Comparison of ENCODE assay signal across 7 cellular contexts in the genomic region with DNA sequence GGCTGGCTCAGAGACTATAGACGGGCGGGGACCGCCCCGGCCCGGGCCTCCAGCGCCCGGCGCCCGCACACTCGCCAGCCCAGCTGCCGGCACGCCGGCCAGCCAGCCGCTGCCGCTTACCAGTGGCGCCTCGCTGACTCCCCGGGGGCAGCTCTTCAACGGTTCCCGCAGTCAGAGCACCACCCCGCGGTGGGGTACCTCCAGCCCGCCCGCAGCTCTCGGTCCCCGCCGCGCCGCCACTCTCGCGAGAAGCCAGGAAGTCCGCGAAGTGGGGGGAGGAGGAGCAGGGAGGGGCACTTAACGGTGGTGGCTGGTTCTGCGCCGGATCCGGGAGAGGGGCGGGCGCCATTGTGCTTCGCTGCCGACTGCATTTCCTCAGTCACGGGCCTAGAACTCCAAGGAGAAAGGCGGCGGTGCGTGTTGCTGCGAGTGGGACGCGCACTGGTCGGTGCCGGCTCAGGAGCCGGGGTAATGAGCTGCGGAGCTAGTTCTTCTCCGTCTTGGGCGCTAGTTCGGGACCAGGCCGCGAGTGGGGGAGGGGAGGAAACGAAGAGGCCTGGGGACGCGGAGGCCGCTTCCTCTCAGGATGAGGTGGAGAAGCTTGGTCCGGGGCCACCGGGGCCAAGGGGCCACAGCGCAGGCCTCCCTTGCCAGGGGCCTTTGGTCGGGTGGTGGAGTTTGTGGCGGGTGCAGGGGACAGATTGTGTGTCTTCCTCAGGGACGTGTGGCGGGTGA.
A peak's percentile ranks its signal among the peaks of the same experiment; 100 is the strongest.
DNase-seq lines count a peak whose midpoint lies in the region; ATAC-seq, FAIRE-seq and TF ChIP-seq lines count a peak whose summit lies in the region.

A gene with protein sequence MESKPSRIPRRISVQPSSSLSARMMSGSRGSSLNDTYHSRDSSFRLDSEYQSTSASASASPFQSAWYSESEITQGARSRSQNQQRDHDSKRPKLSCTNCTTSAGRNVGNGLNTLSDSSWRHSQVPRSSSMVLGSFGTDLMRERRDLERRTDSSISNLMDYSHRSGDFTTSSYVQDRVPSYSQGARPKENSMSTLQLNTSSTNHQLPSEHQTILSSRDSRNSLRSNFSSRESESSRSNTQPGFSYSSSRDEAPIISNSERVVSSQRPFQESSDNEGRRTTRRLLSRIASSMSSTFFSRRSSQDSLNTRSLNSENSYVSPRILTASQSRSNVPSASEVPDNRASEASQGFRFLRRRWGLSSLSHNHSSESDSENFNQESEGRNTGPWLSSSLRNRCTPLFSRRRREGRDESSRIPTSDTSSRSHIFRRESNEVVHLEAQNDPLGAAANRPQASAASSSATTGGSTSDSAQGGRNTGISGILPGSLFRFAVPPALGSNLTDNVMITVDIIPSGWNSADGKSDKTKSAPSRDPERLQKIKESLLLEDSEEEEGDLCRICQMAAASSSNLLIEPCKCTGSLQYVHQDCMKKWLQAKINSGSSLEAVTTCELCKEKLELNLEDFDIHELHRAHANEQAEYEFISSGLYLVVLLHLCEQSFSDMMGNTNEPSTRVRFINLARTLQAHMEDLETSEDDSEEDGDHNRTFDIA (plus strand): TSS at position 313 of the 735 bp plus-strand sequence. CDS start 16,517 bp downstream, outside the sequence.

- in situ Hi-C loops in astrocyte of the cerebellum (cut with HindIII; ENCODE audit: low sequenced_read_pairs) = no loop called here

- DNase-seq in GM18507 (ENCODE audit: extremely low spot score, insufficient read length, low read depth) = peak; percentile 98
- peak; percentile 93 for DNase-seq in NCI-H2029 (lab: John Stamatoyannopoulos, UW)
- DNase-seq in T-helper 22 cell (ENCODE audit: low read depth) = peak; percentile 93
- DNase-seq in astrocyte of the cerebellum (ENCODE audit: low read depth) = peak; percentile 84
- DNase-seq in hippocampal formation (lab: John Stamatoyannopoulos, UW) = peak; percentile 90 to 91
- DNase-seq in retinal pigment epithelial cell (ENCODE audit: low read depth) = peak; percentile 83

- peak; percentile 92 for ATAC-seq in HG02981 (IDR thresholded peaks at IDR 0.05; ENCODE audit: unreplicated experiment)

- TF ChIP-seq CTCF in astrocyte of the cerebellum (IDR thresholded peaks at IDR 0.05; ENCODE audit: low read depth, low read length, missing control alignments) (peak; percentile 18), retinal pigment epithelial cell (conservative IDR thresholded peaks at IDR 0.05; ENCODE audit: low read depth, low read length) (peak; percentile 58)

- peak; percentile 93 for FAIRE-seq in GM18507 (lab: Jason Lieb, UNC)

- H3K4me3 ChIP-seq in astrocyte of the cerebellum (ENCODE audit: low read depth, low read length) = peak within 1 kb of the TSS; percentile 75
- H3K4me3 ChIP-seq in retinal pigment epithelial cell (ENCODE audit: low read length) = peak within 1 kb of the TSS; percentile 96

Comparison
In these comparisons a context has a peak if more than half of its experiments do, and no peak if none do; other contexts are left out.
1. Peak in every context shown above with its lines: DNase-seq, ATAC-seq and H3K4me3 ChIP-seq.